In the genomic region with DNA sequence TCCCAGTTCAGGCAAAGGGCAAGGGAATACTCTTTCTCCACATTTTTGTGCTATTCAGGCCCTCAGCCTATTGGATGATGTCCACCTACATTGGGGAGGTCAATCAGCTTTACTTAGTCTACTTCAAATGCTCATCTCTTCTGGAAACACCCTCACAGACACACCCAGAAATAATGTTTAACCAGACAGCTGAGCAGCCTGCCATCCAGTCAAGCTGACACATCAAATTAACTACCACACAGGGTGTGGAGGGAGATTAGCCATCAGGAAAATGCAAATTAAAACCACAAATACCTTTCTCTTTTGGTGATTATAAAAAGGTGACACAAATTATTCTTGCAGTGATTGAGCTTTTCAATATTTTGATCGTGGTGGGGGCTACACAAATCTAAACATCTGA, we compare ENCODE assay signal across 26 cellular contexts.
"Had no signal": no experiment of that assay in that cellular context is flagged by ENCODE, and none has a peak within 500 bp of the region (broad histone marks: within the 10 kb centered on the region; RNA-seq: fewer than 3 reads in every experiment).

No MANE protein-coding gene starts in this region.

- H3K4me1 ChIP-seq: foreskin keratinocyte had no signal

- H3K27me3 ChIP-seq: foreskin keratinocyte, heart left ventricle had no signal

- H3K27ac ChIP-seq: foreskin keratinocyte, heart left ventricle, ovary, skin epidermis, thoracic aorta had no signal

- H3K36me3 ChIP-seq: heart left ventricle, ovary, thoracic aorta had no signal

- DNase-seq: activated CD4-positive, alpha-beta T cell treated with anti-CD3 and anti-CD28 coated beads for 48 hours; activated CD4-positive, alpha-beta T cell treated with anti-CD3 and anti-CD28 coated beads, Interleukin-2, amount 50 U/mL, for 48 hours; activated CD4-positive, CD25-positive, alpha-beta regulatory T cell; activated CD8-positive, alpha-beta memory T cell treated with anti-CD3 and anti-CD28 coated beads for 24 hours; activated gamma-delta T cell; activated naive CD4-positive, alpha-beta T cell treated with anti-CD3 and anti-CD28 coated beads, Interleukin-2, amount 10 ng/mL, durations not matched to agents 7 days and 5 days; activated naive CD8-positive, alpha-beta T cell treated with anti-CD3 and anti-CD28 coated beads, Interleukin-2, amount 10 ng/mL, durations not matched to agents 7 days and 5 days; amniotic stem cell; caudate nucleus; cortex of kidney; effector memory CD8-positive, alpha-beta T cell; foreskin keratinocyte; heart left ventricle; hypothalamus; mammary epithelial cell; naive thymus-derived CD4-positive, alpha-beta T cell; ovary; retina; stimulated activated CD4-positive, alpha-beta T cell treated with anti-CD3 and anti-CD28 coated beads, Interleukin-4, amount 100 ng/mL, for 24 hours; T-helper 1 cell; trophoblast cell had no signal

- H3K9me3 ChIP-seq: ovary, thoracic aorta had no signal

- ATAC-seq: effector memory CD8-positive, alpha-beta T cell; esophagus mucosa; foreskin keratinocyte; heart left ventricle; naive thymus-derived CD4-positive, alpha-beta T cell; sciatic nerve; stimulated activated effector memory CD8-positive, alpha-beta T cell treated with anti-CD3 and anti-CD28 coated beads, Interleukin-12 subunit alpha, Interleukin-12 subunit beta, amount 100 ng/mL, for 72 hours had no signal

- H3K4me3 ChIP-seq: heart left ventricle, ovary, skin epidermis, thoracic aorta had no signal
